ENCODE assay signal across 20 cellular contexts in genomic region chr3:3165650-3166049, GRCh38. TPM values are rescaled to one million over a fixed set of nuclear protein-coding genes. Genes with fewer than 3 reads are reported as not detected.
A peak's percentile ranks its signal among the peaks of the same experiment; 100 is the strongest.
DNase-seq lines count a peak whose midpoint lies in the region; ATAC-seq and TF ChIP-seq lines count a peak whose summit lies in the region.
"Had no signal": no experiment of that assay in that cellular context is flagged by ENCODE, and none has a peak within 500 bp of the region (broad histone marks: within the 10 kb centered on the region; RNA-seq: fewer than 3 reads in every experiment).

No MANE protein-coding gene starts in this region.

- intact Hi-C loops in activated CD8-positive, alpha-beta T cell treated with anti-CD3 and anti-CD28 coated beads for 36 hours (cut with micrococcal nuclease) = loop anchor here (10.0 kb wide), 1 partner anchor 1529 kb away; no protein-coding TSS in a partner anchor
- intact Hi-C loops in CD4-positive, alpha-beta T cell (cut with DNase I, micrococcal nuclease) = no loop called here

- H3K27me3 ChIP-seq in CD4-positive, alpha-beta T cell (ENCODE audit: control insufficient read depth, insufficient read depth, low read length) = no peaks in the 10 kb centered on the region

- H3K9me3 ChIP-seq in CD4-positive, alpha-beta T cell (ENCODE audit: control insufficient read depth, low read length) = no peaks in the 10 kb centered on the region

- H3K4me3 Mint-ChIP-seq in activated CD8-positive, alpha-beta T cell treated with anti-CD3 and anti-CD28 coated beads for 36 hours = no peak overlapping the region
- H3K4me3 Mint-ChIP-seq in activated CD8-positive, alpha-beta T cell treated with anti-CD3 and anti-CD28 coated beads, Interleukin-2, amount 10 ng/mL, durations not matched to agents 7 days and 5 days = no peak overlapping the region
- no peak overlapping the region for H3K4me3 Mint-ChIP-seq in CD4-positive, alpha-beta T cell
- H3K4me3 Mint-ChIP-seq in T-cell (no peak overlapping the region), memory B cell (no peak overlapping the region)
- H3K4me3 Mint-ChIP-seq: B cell had no signal

- no peak for TF ChIP-seq CTCF in activated CD8-positive, alpha-beta T cell treated with anti-CD3 and anti-CD28 coated beads for 36 hours (IDR thresholded peaks at IDR 0.05)
- TF ChIP-seq CTCF in CD4-positive, alpha-beta T cell (IDR thresholded peaks at IDR 0.05) = no peak

- peaks cover 47% of the 10 kb centered on the region for H3K4me1 Mint-ChIP-seq in activated CD8-positive, alpha-beta T cell treated with anti-CD3 and anti-CD28 coated beads for 36 hours (ENCODE audit: low read depth)
- peaks cover 2% of the 10 kb centered on the region for H3K4me1 Mint-ChIP-seq in activated CD8-positive, alpha-beta T cell treated with anti-CD3 and anti-CD28 coated beads, Interleukin-2, amount 10 ng/mL, durations not matched to agents 7 days and 5 days (ENCODE audit: low read depth)
- peaks cover 82% of the 10 kb centered on the region for H3K4me1 Mint-ChIP-seq in CD4-positive, alpha-beta T cell (ENCODE audit: low read depth)
- peaks cover 68 to 79% (median 74%) of the 10 kb centered on the region in 3 donors for H3K4me1 Mint-ChIP-seq in T-cell
- H3K4me1 Mint-ChIP-seq in memory B cell = peaks cover 2% of the 10 kb centered on the region
- H3K4me1 Mint-ChIP-seq: B cell had no signal

- H3K27ac ChIP-seq in CD4-positive, alpha-beta T cell (ENCODE audit: low read depth, low read length) = no peak overlapping the region

- peak overlapping the region; percentile 52 for H3K27ac Mint-ChIP-seq in activated CD8-positive, alpha-beta T cell treated with anti-CD3 and anti-CD28 coated beads for 36 hours
- no peak overlapping the region for H3K27ac Mint-ChIP-seq in activated CD8-positive, alpha-beta T cell treated with anti-CD3 and anti-CD28 coated beads, Interleukin-2, amount 10 ng/mL, durations not matched to agents 7 days and 5 days
- H3K27ac Mint-ChIP-seq in CD4-positive, alpha-beta T cell = peak overlapping the region; percentile 68
- peak overlapping the region; percentile 41 to 67 for H3K27ac Mint-ChIP-seq in T-cell
- H3K27ac Mint-ChIP-seq in memory B cell = peak overlapping the region; percentile 87
- H3K27ac Mint-ChIP-seq: B cell had no signal

- ATAC-seq in activated CD8-positive, alpha-beta T cell treated with anti-CD3 and anti-CD28 coated beads for 36 hours = peak; percentile 47
- no peak for ATAC-seq in activated CD8-positive, alpha-beta T cell treated with anti-CD3 and anti-CD28 coated beads, Interleukin-2, amount 10 ng/mL, durations not matched to agents 7 days and 5 days
- ATAC-seq in CD4-positive, alpha-beta T cell (ENCODE audit: poor library complexity) = no peak
- ATAC-seq in T-cell (replicated peaks in 1 of 4) (no peak), memory B cell (ENCODE audit: low read depth) (no peak)
- ATAC-seq: Panc1 had no signal

- POLR2A ChIA-PET in activated CD8-positive, alpha-beta T cell treated with anti-CD3 and anti-CD28 coated beads for 36 hours (lab: Charles Lee) = no interaction called here
- POLR2A ChIA-PET in activated CD8-positive, alpha-beta T cell treated with anti-CD3 and anti-CD28 coated beads, Interleukin-2, amount 10 ng/mL, durations not matched to agents 7 days and 5 days (lab: Charles Lee) = no interaction called here
- POLR2A ChIA-PET in CD4-positive, alpha-beta T cell (lab: Charles Lee) = no interaction called here
- POLR2A ChIA-PET in T-cell (lab: Charles Lee) = no interaction called here

- DNase-seq in activated CD8-positive, alpha-beta T cell treated with anti-CD3 and anti-CD28 coated beads for 36 hours = no peak
- DNase-seq in activated CD8-positive, alpha-beta T cell treated with anti-CD3 and anti-CD28 coated beads, Interleukin-2, amount 10 ng/mL, durations not matched to agents 7 days and 5 days = no peak
- DNase-seq in CD4-positive, alpha-beta T cell = no peak
- DNase-seq in T-cell (no peak), memory B cell (ENCODE audit: low spot score in 2 of 2) (no peak), NCI-H524 (lab: John Stamatoyannopoulos, UW) (no peak), hepatic stellate cell (ENCODE audit: low spot score) (no peak), NCI-H226 (no peak)
- DNase-seq: Calu3, DMS53, MM.1S, NCI-H1092, NCI-H1436 treated with DMSO at 0.1 percent for 48 hours, NCI-H2029, NCI-H526 treated with DMSO at 0.1 percent for 48 hours had no signal

- no peaks in the 10 kb centered on the region for H3K27me3 Mint-ChIP-seq in activated CD8-positive, alpha-beta T cell treated with anti-CD3 and anti-CD28 coated beads for 36 hours
- no peaks in the 10 kb centered on the region for H3K27me3 Mint-ChIP-seq in activated CD8-positive, alpha-beta T cell treated with anti-CD3 and anti-CD28 coated beads, Interleukin-2, amount 10 ng/mL, durations not matched to agents 7 days and 5 days (ENCODE audit: low read depth)
- no peaks in the 10 kb centered on the region for H3K27me3 Mint-ChIP-seq in CD4-positive, alpha-beta T cell
- H3K27me3 Mint-ChIP-seq in T-cell = no peaks in the 10 kb centered on the region
- no peaks in the 10 kb centered on the region for H3K27me3 Mint-ChIP-seq in memory B cell
- H3K27me3 Mint-ChIP-seq: B cell had no signal

- CTCF ChIA-PET in activated CD8-positive, alpha-beta T cell treated with anti-CD3 and anti-CD28 coated beads for 36 hours (lab: Charles Lee) = no interaction called here
- CTCF ChIA-PET in activated CD8-positive, alpha-beta T cell treated with anti-CD3 and anti-CD28 coated beads, Interleukin-2, amount 10 ng/mL, durations not matched to agents 7 days and 5 days (lab: Charles Lee) = no interaction called here
- CTCF ChIA-PET in CD4-positive, alpha-beta T cell (lab: Charles Lee) = no interaction called here
- CTCF ChIA-PET in T-cell (lab: Charles Lee) = no interaction called here

- peaks cover 44% of the 10 kb centered on the region for H3K36me3 Mint-ChIP-seq in activated CD8-positive, alpha-beta T cell treated with anti-CD3 and anti-CD28 coated beads for 36 hours (ENCODE audit: low read depth)
- peaks cover 64% of the 10 kb centered on the region for H3K36me3 Mint-ChIP-seq in activated CD8-positive, alpha-beta T cell treated with anti-CD3 and anti-CD28 coated beads, Interleukin-2, amount 10 ng/mL, durations not matched to agents 7 days and 5 days (ENCODE audit: low read depth)
- peaks cover 92% of the 10 kb centered on the region for H3K36me3 Mint-ChIP-seq in CD4-positive, alpha-beta T cell (ENCODE audit: low read depth)
- H3K36me3 Mint-ChIP-seq in T-cell (peaks cover 46% of the 10 kb centered on the region), memory B cell (peaks cover 31% of the 10 kb centered on the region)

- H3K9me3 Mint-ChIP-seq in activated CD8-positive, alpha-beta T cell treated with anti-CD3 and anti-CD28 coated beads for 36 hours = no peaks in the 10 kb centered on the region
- no peaks in the 10 kb centered on the region for H3K9me3 Mint-ChIP-seq in activated CD8-positive, alpha-beta T cell treated with anti-CD3 and anti-CD28 coated beads, Interleukin-2, amount 10 ng/mL, durations not matched to agents 7 days and 5 days (ENCODE audit: insufficient read depth)
- no peaks in the 10 kb centered on the region for H3K9me3 Mint-ChIP-seq in CD4-positive, alpha-beta T cell
- H3K9me3 Mint-ChIP-seq in T-cell = no peaks in the 10 kb centered on the region
- no peaks in the 10 kb centered on the region for H3K9me3 Mint-ChIP-seq in memory B cell

RNA-seq across cellular contexts. Expression of gene CRBN, which starts 13.8 kb away (rescaled TPM):
- 10 to 100 TPM; 33.7 to 35.0 TPM for total RNA-seq in activated CD8-positive, alpha-beta T cell treated with anti-CD3 and anti-CD28 coated beads for 36 hours
- 10 to 100 TPM; 52.0 to 56.7 TPM for total RNA-seq in activated CD8-positive, alpha-beta T cell treated with anti-CD3 and anti-CD28 coated beads, Interleukin-2, amount 10 ng/mL, durations not matched to agents 7 days and 5 days
- 100 to 1,000 TPM; 144 to 148 TPM for total RNA-seq in CD4-positive, alpha-beta T cell
- total RNA-seq in T-cell = 100 to 1,000 TPM; 104 to 150 (median 117) TPM

RNA-seq across cellular contexts. Expression of gene TRNT1, which starts 38.9 kb away (rescaled TPM):
- 10 to 100 TPM; 44.9 to 45.8 TPM for total RNA-seq in activated CD8-positive, alpha-beta T cell treated with anti-CD3 and anti-CD28 coated beads for 36 hours
- 10 to 100 TPM; 33.4 to 33.6 TPM for total RNA-seq in activated CD8-positive, alpha-beta T cell treated with anti-CD3 and anti-CD28 coated beads, Interleukin-2, amount 10 ng/mL, durations not matched to agents 7 days and 5 days
- 10 to 100 TPM; 25.8 to 30.7 TPM for total RNA-seq in CD4-positive, alpha-beta T cell
- total RNA-seq in T-cell = 10 to 100 TPM; 28.6 to 38.9 (median 37.5) TPM

RNA-seq across cellular contexts. Expression of gene IL5RA, which starts 55.5 kb away (rescaled TPM):
- total RNA-seq in activated CD8-positive, alpha-beta T cell treated with anti-CD3 and anti-CD28 coated beads for 36 hours = not detected
- not detected for total RNA-seq in activated CD8-positive, alpha-beta T cell treated with anti-CD3 and anti-CD28 coated beads, Interleukin-2, amount 10 ng/mL, durations not matched to agents 7 days and 5 days
- under 1 TPM; 0.59 to 0.99 TPM for total RNA-seq in CD4-positive, alpha-beta T cell
- 1 to 10 TPM in 2 of 5 donors, under 1 TPM in 3; 0.43 to 5.0 (median 0.73) TPM for total RNA-seq in T-cell
- total RNA-seq: A172, Calu3, H1, LHCN-M2 had no signal
